Comparison of ENCODE assay signal across 8 cellular contexts in the genomic region with DNA sequence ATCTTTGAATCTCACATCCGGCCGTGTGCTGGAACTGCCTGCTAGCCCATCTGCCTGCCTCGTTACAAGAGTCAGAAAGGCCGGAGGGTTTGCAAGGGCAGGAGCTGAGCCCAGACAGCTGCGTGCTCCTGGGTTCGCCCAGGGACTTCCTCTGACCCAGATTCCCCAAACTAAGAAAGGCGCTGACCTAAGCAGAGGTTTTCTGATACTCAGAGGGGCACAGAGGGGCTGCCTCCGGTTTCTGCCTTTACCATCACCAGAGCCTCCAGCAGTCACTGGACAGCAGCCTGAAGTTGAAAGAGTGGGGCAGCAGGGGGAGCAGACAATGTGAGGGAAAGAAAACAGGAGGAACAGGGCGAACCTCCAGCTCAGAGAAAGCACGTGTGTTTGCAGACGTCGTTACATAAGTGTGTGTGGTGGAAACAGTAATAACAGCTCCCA. TPM values are rescaled to one million over a fixed set of nuclear protein-coding genes. Genes with fewer than 3 reads are reported as not detected.
DNase-seq lines count a peak whose midpoint lies in the region; ATAC-seq and TF ChIP-seq lines count a peak whose summit lies in the region.

No MANE protein-coding gene starts in this region.

- peak overlapping the region; percentile 24 to 42 (median 40) for H3K27ac ChIP-seq in gastrocnemius medialis

- H3K4me3 ChIP-seq in cardiac fibroblast (replicated peaks in 1 of 2; ENCODE audit: low read depth in 2 of 2, low read length in 2 of 2), result no peak overlapping the region
- peak overlapping the region in 1 of 4 donors; percentile 19 for H3K4me3 ChIP-seq in gastrocnemius medialis

- TF ChIP-seq CTCF in cardiac fibroblast (IDR thresholded peaks at IDR 0.05; ENCODE audit: low read depth, low read length), result peak; percentile 27
- TF ChIP-seq CTCF in gastrocnemius medialis (IDR thresholded peaks at IDR 0.05 in 4 of 5, conservative IDR thresholded peaks at IDR 0.05 in 1 of 5), result peak in 4 of 5 experiments; percentile 6 to 32 (median 28)

- peaks cover 9 to 12% of the 10 kb centered on the region in 2 donors for H3K4me1 ChIP-seq in gastrocnemius medialis

- no peaks in the 10 kb centered on the region for H3K9me3 ChIP-seq in gastrocnemius medialis

- ATAC-seq in gastrocnemius medialis (peak; percentile 85 to 90), HG02571 (IDR thresholded peaks at IDR 0.05; ENCODE audit: unreplicated experiment) (no peak)

- no peaks in the 10 kb centered on the region for H3K36me3 ChIP-seq in gastrocnemius medialis

- intact Hi-C loops in gastrocnemius medialis (cut with DNase I; ENCODE audit: low total_unique reads), result no loop called here

- TF ChIP-seq POLR2A in gastrocnemius medialis (IDR thresholded peaks at IDR 0.05), result no peak

- in situ Hi-C loops in gastrocnemius medialis (cut with MboI; ENCODE audit: low sequenced_read_pairs in 4 of 4), result no loop called here

- DNase-seq in GM03348 (ENCODE audit: low spot score) (peak; percentile 76), cardiac fibroblast (ENCODE audit: low read depth in 2 of 2) (peak; percentile 43 to 53), iPS-NIHi7 (ENCODE audit: extremely low spot score) (peak; percentile 67), gastrocnemius medialis (peak; percentile 35 to 43), NCI-H226 (no peak)
- no peak for DNase-seq in stimulated activated CD4-positive, alpha-beta T cell treated with anti-CD3 and anti-CD28 coated beads, Interleukin-2, amount 100 ng/mL, for 48 hours
- no peak for DNase-seq in activated CD4-positive, alpha-beta T cell treated with anti-CD3 and anti-CD28 coated beads, Interleukin-2, amount 50 U/mL, for 1 hour

- H3K27me3 ChIP-seq in gastrocnemius medialis, result no peaks in the 10 kb centered on the region

RNA-seq across cellular contexts. Expression of gene RAD18, which starts 33.4 kb away (rescaled TPM):
- 1 to 10 TPM; 1.8 to 5.8 (median 2.3) TPM for total RNA-seq in gastrocnemius medialis

Comparison
In these comparisons a context has a peak if more than half of its experiments do, and no peak if none do; other contexts are left out.
1. DNase-seq: peak in GM03348 (single experiment), cardiac fibroblast (2 of 2), iPS-NIHi7 (single experiment) and gastrocnemius medialis (2 of 2); none in stimulated activated CD4-positive, alpha-beta T cell treated with anti-CD3 and anti-CD28 coated beads, Interleukin-2, amount 100 ng/mL, for 48 hours (0 of 2), activated CD4-positive, alpha-beta T cell treated with anti-CD3 and anti-CD28 coated beads, Interleukin-2, amount 50 U/mL, for 1 hour (single experiment) and NCI-H226 (single experiment).